Comparison of ENCODE assay signal across 1 cellular context in the genomic region with DNA sequence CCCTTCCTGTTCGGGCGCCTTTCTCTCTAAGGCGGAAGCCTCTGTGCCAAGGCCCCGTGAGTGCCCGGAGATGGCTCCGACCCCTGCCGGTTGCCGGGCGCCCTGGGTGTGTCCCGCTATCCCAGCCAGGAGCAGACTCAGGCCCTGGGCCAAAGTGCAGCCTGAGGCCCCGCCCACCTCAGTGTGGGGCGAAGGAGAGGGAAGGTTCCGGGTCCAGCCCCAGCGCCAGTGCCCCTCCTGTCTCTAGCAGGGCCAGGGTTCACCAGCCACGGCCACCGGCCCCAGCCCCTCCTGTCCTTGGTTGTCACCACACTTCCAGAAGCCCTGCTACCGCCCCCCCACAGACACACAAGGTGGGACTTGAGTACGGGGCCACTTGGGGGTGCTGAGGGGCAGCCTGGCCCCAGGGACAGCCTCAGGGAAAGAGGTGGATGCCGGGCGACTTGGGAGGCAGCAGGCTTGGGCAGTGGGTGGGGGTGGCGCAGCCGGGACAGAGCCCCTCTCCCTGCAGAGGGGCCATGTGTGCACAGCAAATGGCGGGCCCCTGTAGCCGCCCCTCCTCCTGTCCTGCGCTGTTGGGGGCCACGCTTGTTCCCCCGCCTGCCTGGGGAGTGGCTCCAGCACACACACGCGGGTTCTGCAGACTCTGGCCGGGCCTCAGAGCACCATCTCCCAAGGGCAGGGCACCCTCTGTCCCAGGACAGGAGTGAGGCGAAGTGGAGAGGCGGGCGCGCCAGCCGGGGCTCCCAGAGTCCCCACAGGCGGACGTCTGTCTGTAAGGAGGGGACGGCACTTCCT.
TF ChIP-seq lines count a peak whose summit lies in the region.

No MANE protein-coding gene starts in this region.

TF ChIP-seq in HepG2, 621 proteins besides CTCF, POLR2A, EP300 and RAD21 (continued from another document and continues in another):
- TF ChIP-seq KAT7 (CRISPR knock-in tag; IDR thresholded peaks at IDR 0.05; ENCODE audit: borderline replicate concordance) (peak; percentile 78; the same call in 1 of the 2 replicates), ZNF589 (CRISPR knock-in tag; conservative IDR thresholded peaks at IDR 0.05) (no peak), PHF8 (CRISPR knock-in tag; IDR thresholded peaks at IDR 0.05) (peak; percentile 67), HNRNPH1 (optimal IDR thresholded peaks at IDR 0.05; ENCODE audit: low read depth, low read length) (no peak), FOXJ3 (CRISPR knock-in tag; IDR thresholded peaks at IDR 0.05; ENCODE audit: borderline replicate concordance) (0 out of 2 replicates have a peak, but pooled peaks have one; percentile 54), ZNF616 (CRISPR knock-in tag; IDR thresholded peaks at IDR 0.05; ENCODE audit: low read depth) (no peak; the same call in 1 of the 2 replicates), RFX1 (IDR thresholded peaks at IDR 0.05) (no peak), HNRNPK (IDR thresholded peaks at IDR 0.05; ENCODE audit: low read depth, low read length, poor library complexity, severe bottlenecking) (no peak), ZBTB38 (CRISPR knock-in tag; IDR thresholded peaks at IDR 0.05) (peak; percentile 91), TAF1 (CRISPR knock-in tag; IDR thresholded peaks at IDR 0.05) (peak; percentile 84), ZNF24 (IDR thresholded peaks at IDR 0.05) (no peak), FOXA3 (CRISPR knock-in tag; IDR thresholded peaks at IDR 0.05) (peak; percentile 44; the same call in 1 of the 2 replicates), MLLT10 (CRISPR knock-in tag; IDR thresholded peaks at IDR 0.05) (no peak), SIX1 (CRISPR knock-in tag; IDR thresholded peaks at IDR 0.05; ENCODE audit: borderline replicate concordance) (no peak), ZNF577 (CRISPR knock-in tag; IDR thresholded peaks at IDR 0.05; ENCODE audit: borderline replicate concordance, low read depth) (no peak), SNAI1 (CRISPR knock-in tag; IDR thresholded peaks at IDR 0.05; ENCODE audit: borderline replicate concordance) (peak; percentile 21; the same call in 1 of the 2 replicates), ZNF7 (CRISPR knock-in tag; IDR thresholded peaks at IDR 0.05) (no peak), ZNF674 (CRISPR knock-in tag; IDR thresholded peaks at IDR 0.05; ENCODE audit: low read depth) (0 out of 2 replicates have a peak, but pooled peaks have one; percentile 31), RXRB (CRISPR knock-in tag; IDR thresholded peaks at IDR 0.05; ENCODE audit: borderline replicate concordance) (peak; percentile 64; the same call in 1 of the 2 replicates), ZNF773 (CRISPR knock-in tag; IDR thresholded peaks at IDR 0.05; ENCODE audit: borderline replicate concordance) (0 out of 2 replicates have a peak, but pooled peaks have one; percentile 42), SP2 (CRISPR knock-in tag; IDR thresholded peaks at IDR 0.05) (no peak; the same call in 1 of the 2 replicates), MIER2 (CRISPR knock-in tag; IDR thresholded peaks at IDR 0.05) (no peak; the same call in 1 of the 2 replicates), TOPORS (CRISPR knock-in tag; IDR thresholded peaks at IDR 0.05) (peak; percentile 50), NFATC3 (CRISPR knock-in tag; IDR thresholded peaks at IDR 0.05) (no peak), ZNF839 (CRISPR knock-in tag; IDR thresholded peaks at IDR 0.05; ENCODE audit: borderline replicate concordance) (no peak), NFIB (CRISPR knock-in tag; IDR thresholded peaks at IDR 0.05; ENCODE audit: borderline replicate concordance) (no peak), TAF15 (IDR thresholded peaks at IDR 0.05; ENCODE audit: low read depth, low read length, poor library complexity, severe bottlenecking) (peak; percentile 55), MEIS2 (CRISPR knock-in tag; IDR thresholded peaks at IDR 0.05) (peak; percentile 75), FOXP1 (IDR thresholded peaks at IDR 0.05) (no peak), FOXP1 (CRISPR knock-in tag; IDR thresholded peaks at IDR 0.05) (no peak), GATA4 (IDR thresholded peaks at IDR 0.05; ENCODE audit: borderline replicate concordance, low read depth) (peak; percentile 49; the same call in 1 of the 2 replicates), JUNB (CRISPR knock-in tag; IDR thresholded peaks at IDR 0.05; ENCODE audit: borderline replicate concordance) (no peak), ZNF326 (CRISPR knock-in tag; IDR thresholded peaks at IDR 0.05; ENCODE audit: borderline replicate concordance) (peak; percentile 77; the same call in 1 of the 2 replicates), SMARCC2 (IDR thresholded peaks at IDR 0.05) (no peak), ELF4 (CRISPR knock-in tag; IDR thresholded peaks at IDR 0.05; ENCODE audit: borderline replicate concordance) (no peak), CHCHD3 (CRISPR knock-in tag; IDR thresholded peaks at IDR 0.05) (no peak), ATRX (CRISPR knock-in tag; IDR thresholded peaks at IDR 0.05; ENCODE audit: borderline replicate concordance) (no peak), KDM2A (CRISPR knock-in tag; IDR thresholded peaks at IDR 0.05; ENCODE audit: borderline replicate concordance, low read depth) (peak; percentile 92), SRSF4 (IDR thresholded peaks at IDR 0.05; ENCODE audit: low read depth, low read length, poor library complexity, severe bottlenecking) (no peak), TCF7L2 (IDR thresholded peaks at IDR 0.05; ENCODE audit: low read depth, low read length) (no peak), ZNF766 (CRISPR knock-in tag; IDR thresholded peaks at IDR 0.05; ENCODE audit: borderline replicate concordance) (0 out of 2 replicates have a peak, but pooled peaks have one; percentile 43), SSRP1 (CRISPR knock-in tag; IDR thresholded peaks at IDR 0.05) (no peak), ZNF354B (CRISPR knock-in tag; IDR thresholded peaks at IDR 0.05) (no peak; the same call in 1 of the 2 replicates), ZMYM2 (CRISPR knock-in tag; IDR thresholded peaks at IDR 0.05) (peak; percentile 74), ZSCAN29 (CRISPR knock-in tag; conservative IDR thresholded peaks at IDR 0.05) (peak; percentile 84), ZNF121 (CRISPR knock-in tag; IDR thresholded peaks at IDR 0.05) (no peak)
- TF ChIP-seq, protein P1, sequence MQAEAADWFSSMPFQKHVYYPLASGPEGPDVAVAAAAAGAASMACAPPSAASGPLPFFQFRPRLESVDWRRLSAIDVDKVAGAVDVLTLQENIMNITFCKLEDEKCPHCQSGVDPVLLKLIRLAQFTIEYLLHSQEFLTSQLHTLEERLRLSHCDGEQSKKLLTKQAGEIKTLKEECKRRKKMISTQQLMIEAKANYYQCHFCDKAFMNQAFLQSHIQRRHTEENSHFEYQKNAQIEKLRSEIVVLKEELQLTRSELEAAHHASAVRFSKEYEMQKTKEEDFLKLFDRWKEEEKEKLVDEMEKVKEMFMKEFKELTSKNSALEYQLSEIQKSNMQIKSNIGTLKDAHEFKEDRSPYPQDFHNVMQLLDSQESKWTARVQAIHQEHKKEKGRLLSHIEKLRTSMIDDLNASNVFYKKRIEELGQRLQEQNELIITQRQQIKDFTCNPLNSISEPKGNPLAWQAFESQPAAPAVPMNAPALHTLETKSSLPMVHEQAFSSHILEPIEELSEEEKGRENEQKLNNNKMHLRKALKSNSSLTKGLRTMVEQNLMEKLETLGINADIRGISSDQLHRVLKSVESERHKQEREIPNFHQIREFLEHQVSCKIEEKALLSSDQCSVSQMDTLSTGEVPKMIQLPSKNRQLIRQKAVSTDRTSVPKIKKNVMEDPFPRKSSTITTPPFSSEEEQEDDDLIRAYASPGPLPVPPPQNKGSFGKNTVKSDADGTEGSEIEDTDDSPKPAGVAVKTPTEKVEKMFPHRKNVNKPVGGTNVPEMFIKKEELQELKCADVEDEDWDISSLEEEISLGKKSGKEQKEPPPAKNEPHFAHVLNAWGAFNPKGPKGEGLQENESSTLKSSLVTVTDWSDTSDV (CRISPR knock-in tag; IDR thresholded peaks at IDR 0.05), result no peak; the same call in 1 of the 2 replicates
- TF ChIP-seq, protein P2, sequence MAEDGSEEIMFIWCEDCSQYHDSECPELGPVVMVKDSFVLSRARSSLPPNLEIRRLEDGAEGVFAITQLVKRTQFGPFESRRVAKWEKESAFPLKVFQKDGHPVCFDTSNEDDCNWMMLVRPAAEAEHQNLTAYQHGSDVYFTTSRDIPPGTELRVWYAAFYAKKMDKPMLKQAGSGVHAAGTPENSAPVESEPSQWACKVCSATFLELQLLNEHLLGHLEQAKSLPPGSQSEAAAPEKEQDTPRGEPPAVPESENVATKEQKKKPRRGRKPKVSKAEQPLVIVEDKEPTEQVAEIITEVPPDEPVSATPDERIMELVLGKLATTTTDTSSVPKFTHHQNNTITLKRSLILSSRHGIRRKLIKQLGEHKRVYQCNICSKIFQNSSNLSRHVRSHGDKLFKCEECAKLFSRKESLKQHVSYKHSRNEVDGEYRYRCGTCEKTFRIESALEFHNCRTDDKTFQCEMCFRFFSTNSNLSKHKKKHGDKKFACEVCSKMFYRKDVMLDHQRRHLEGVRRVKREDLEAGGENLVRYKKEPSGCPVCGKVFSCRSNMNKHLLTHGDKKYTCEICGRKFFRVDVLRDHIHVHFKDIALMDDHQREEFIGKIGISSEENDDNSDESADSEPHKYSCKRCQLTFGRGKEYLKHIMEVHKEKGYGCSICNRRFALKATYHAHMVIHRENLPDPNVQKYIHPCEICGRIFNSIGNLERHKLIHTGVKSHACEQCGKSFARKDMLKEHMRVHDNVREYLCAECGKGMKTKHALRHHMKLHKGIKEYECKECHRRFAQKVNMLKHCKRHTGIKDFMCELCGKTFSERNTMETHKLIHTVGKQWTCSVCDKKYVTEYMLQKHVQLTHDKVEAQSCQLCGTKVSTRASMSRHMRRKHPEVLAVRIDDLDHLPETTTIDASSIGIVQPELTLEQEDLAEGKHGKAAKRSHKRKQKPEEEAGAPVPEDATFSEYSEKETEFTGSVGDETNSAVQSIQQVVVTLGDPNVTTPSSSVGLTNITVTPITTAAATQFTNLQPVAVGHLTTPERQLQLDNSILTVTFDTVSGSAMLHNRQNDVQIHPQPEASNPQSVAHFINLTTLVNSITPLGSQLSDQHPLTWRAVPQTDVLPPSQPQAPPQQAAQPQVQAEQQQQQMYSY (CRISPR knock-in tag; IDR thresholded peaks at IDR 0.05), result peak; percentile 47; the same call in 1 of the 2 replicates
- TF ChIP-seq, protein P3, sequence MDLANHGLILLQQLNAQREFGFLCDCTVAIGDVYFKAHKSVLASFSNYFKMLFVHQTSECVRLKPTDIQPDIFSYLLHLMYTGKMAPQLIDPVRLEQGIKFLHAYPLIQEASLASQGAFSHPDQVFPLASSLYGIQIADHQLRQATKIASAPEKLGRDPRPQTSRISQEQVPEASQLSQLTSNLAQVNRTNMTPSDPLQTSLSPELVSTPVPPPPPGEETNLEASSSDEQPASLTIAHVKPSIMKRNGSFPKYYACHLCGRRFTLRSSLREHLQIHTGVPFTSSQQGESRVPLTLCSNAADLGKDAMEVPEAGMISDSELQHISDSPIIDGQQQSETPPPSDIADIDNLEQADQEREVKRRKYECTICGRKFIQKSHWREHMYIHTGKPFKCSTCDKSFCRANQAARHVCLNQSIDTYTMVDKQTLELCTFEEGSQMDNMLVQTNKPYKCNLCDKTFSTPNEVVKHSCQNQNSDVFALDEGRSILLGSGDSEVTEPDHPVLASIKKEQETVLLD (CRISPR knock-in tag; IDR thresholded peaks at IDR 0.05; ENCODE audit: low read depth), result peak; percentile 40; the same call in 1 of the 2 replicates
- TF ChIP-seq, protein P4, sequence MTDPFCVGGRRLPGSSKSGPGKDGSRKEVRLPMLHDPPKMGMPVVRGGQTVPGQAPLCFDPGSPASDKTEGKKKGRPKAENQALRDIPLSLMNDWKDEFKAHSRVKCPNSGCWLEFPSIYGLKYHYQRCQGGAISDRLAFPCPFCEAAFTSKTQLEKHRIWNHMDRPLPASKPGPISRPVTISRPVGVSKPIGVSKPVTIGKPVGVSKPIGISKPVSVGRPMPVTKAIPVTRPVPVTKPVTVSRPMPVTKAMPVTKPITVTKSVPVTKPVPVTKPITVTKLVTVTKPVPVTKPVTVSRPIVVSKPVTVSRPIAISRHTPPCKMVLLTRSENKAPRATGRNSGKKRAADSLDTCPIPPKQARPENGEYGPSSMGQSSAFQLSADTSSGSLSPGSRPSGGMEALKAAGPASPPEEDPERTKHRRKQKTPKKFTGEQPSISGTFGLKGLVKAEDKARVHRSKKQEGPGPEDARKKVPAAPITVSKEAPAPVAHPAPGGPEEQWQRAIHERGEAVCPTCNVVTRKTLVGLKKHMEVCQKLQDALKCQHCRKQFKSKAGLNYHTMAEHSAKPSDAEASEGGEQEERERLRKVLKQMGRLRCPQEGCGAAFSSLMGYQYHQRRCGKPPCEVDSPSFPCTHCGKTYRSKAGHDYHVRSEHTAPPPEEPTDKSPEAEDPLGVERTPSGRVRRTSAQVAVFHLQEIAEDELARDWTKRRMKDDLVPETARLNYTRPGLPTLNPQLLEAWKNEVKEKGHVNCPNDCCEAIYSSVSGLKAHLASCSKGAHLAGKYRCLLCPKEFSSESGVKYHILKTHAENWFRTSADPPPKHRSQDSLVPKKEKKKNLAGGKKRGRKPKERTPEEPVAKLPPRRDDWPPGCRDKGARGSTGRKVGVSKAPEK (CRISPR knock-in tag; IDR thresholded peaks at IDR 0.05; ENCODE audit: borderline replicate concordance), result no peak
- TF ChIP-seq, protein P5, sequence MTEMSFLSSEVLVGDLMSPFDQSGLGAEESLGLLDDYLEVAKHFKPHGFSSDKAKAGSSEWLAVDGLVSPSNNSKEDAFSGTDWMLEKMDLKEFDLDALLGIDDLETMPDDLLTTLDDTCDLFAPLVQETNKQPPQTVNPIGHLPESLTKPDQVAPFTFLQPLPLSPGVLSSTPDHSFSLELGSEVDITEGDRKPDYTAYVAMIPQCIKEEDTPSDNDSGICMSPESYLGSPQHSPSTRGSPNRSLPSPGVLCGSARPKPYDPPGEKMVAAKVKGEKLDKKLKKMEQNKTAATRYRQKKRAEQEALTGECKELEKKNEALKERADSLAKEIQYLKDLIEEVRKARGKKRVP (CRISPR knock-in tag; IDR thresholded peaks at IDR 0.05), result no peak
- TF ChIP-seq, protein P6, sequence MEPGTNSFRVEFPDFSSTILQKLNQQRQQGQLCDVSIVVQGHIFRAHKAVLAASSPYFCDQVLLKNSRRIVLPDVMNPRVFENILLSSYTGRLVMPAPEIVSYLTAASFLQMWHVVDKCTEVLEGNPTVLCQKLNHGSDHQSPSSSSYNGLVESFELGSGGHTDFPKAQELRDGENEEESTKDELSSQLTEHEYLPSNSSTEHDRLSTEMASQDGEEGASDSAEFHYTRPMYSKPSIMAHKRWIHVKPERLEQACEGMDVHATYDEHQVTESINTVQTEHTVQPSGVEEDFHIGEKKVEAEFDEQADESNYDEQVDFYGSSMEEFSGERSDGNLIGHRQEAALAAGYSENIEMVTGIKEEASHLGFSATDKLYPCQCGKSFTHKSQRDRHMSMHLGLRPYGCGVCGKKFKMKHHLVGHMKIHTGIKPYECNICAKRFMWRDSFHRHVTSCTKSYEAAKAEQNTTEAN (CRISPR knock-in tag; conservative IDR thresholded peaks at IDR 0.05), result peak; percentile 80
